Comparison of ENCODE assay signal across 10 cellular contexts in genomic region chrX:39869846-39870601, GRCh38.
DNase-seq lines count a peak whose midpoint lies in the region; ATAC-seq, FAIRE-seq and TF ChIP-seq lines count a peak whose summit lies in the region.
"Had no signal": no experiment of that assay in that cellular context is flagged by ENCODE, and none has a peak within 500 bp of the region (broad histone marks: within the 10 kb centered on the region; RNA-seq: fewer than 3 reads in every experiment).

No MANE protein-coding gene starts in this region.

- H3K36me3 Mint-ChIP-seq in activated naive CD8-positive, alpha-beta T cell treated with anti-CD3 and anti-CD28 coated beads, Interleukin-2, amount 10 ng/mL, durations not matched to agents 7 days and 5 days = peaks cover 1% of the 10 kb centered on the region

- no peak overlapping the region for H3K27ac ChIP-seq in pancreas
- no peak overlapping the region for H3K27ac ChIP-seq in right lobe of liver
- H3K27ac ChIP-seq: thoracic aorta had no signal

- peak; percentile 76 for ATAC-seq in activated naive CD8-positive, alpha-beta T cell treated with anti-CD3 and anti-CD28 coated beads, Interleukin-2, amount 10 ng/mL, durations not matched to agents 7 days and 5 days (ENCODE audit: low read depth)
- no peak for ATAC-seq in pancreas
- ATAC-seq in right lobe of liver = no peak
- ATAC-seq: esophagus mucosa had no signal

- POLR2A ChIA-PET in activated naive CD8-positive, alpha-beta T cell treated with anti-CD3 and anti-CD28 coated beads, Interleukin-2, amount 10 ng/mL, durations not matched to agents 7 days and 5 days (lab: Charles Lee) = interaction anchor here (0.7 to 1.7 kb wide), 6 partner anchors 9 to 196 kb away, joined by 3 to 9 read pairs (median 3); no protein-coding TSS in a partner anchor

- H3K27me3 ChIP-seq in pancreas = peaks cover 0 to 5% (median 0%) of the 10 kb centered on the region in 4 donors
- no peaks in the 10 kb centered on the region for H3K27me3 ChIP-seq in right lobe of liver

- in situ Hi-C loops in GM13977 (cut with MboI; ENCODE audit: low pct_unique_long_range_greater_than_20kb, low sequenced_read_pairs, unreplicated experiment) = no loop called here

- H3K36me3 ChIP-seq in pancreas (no peaks in the 10 kb centered on the region), right lobe of liver (no peaks in the 10 kb centered on the region)
- H3K36me3 ChIP-seq: thoracic aorta had no signal

- no peaks in the 10 kb centered on the region for H3K27me3 Mint-ChIP-seq in activated naive CD8-positive, alpha-beta T cell treated with anti-CD3 and anti-CD28 coated beads, Interleukin-2, amount 10 ng/mL, durations not matched to agents 7 days and 5 days

- no peak for FAIRE-seq in pancreas (lab: Jason Lieb, UNC)

- H3K4me3 Mint-ChIP-seq in activated naive CD8-positive, alpha-beta T cell treated with anti-CD3 and anti-CD28 coated beads, Interleukin-2, amount 10 ng/mL, durations not matched to agents 7 days and 5 days = peak overlapping the region; percentile 60

- H3K4me1 Mint-ChIP-seq in activated naive CD8-positive, alpha-beta T cell treated with anti-CD3 and anti-CD28 coated beads, Interleukin-2, amount 10 ng/mL, durations not matched to agents 7 days and 5 days = peaks cover 34% of the 10 kb centered on the region

- no peak for TF ChIP-seq CTCF in GM13977 (IDR thresholded peaks at IDR 0.05; ENCODE audit: extremely low read depth, insufficient read depth, missing control alignments)
- no peak for TF ChIP-seq CTCF in pancreas (IDR thresholded peaks at IDR 0.05)
- TF ChIP-seq CTCF in right lobe of liver (IDR thresholded peaks at IDR 0.05) = no peak

- H3K9me3 Mint-ChIP-seq in activated naive CD8-positive, alpha-beta T cell treated with anti-CD3 and anti-CD28 coated beads, Interleukin-2, amount 10 ng/mL, durations not matched to agents 7 days and 5 days = no peaks in the 10 kb centered on the region

- H3K4me1 ChIP-seq in pancreas (no peaks in the 10 kb centered on the region), right lobe of liver (no peaks in the 10 kb centered on the region)

- intact Hi-C loops in posterior cingulate gyrus (cut with DNase I) = no loop called here
- intact Hi-C loops in pancreas (cut with DNase I) = no loop called here
- intact Hi-C loops in right lobe of liver (cut with DNase I) = no loop called here

- no peak for TF ChIP-seq POLR2A in right lobe of liver (IDR thresholded peaks at IDR 0.05)

- WGBS in pancreas, 2 donors = 62 to 65% methylated on average over 7 of the region's 7 CpGs
- 59% methylated on average over 6 of the region's 7 CpGs for WGBS in right lobe of liver (ENCODE audit: insufficient coverage, low coverage, low lambda C conversion rate, missing lambda C conversion rate)

- H3K9me3 ChIP-seq in pancreas = no peaks in the 10 kb centered on the region
- no peaks in the 10 kb centered on the region for H3K9me3 ChIP-seq in right lobe of liver
- H3K9me3 ChIP-seq: thoracic aorta had no signal

- DNase-seq in GM13977 (ENCODE audit: low spot score) = peak; percentile 31
- peak; percentile 76 for DNase-seq in T-helper 22 cell (ENCODE audit: low read depth)
- DNase-seq in activated naive CD8-positive, alpha-beta T cell treated with anti-CD3 and anti-CD28 coated beads, Interleukin-2, amount 10 ng/mL, durations not matched to agents 7 days and 5 days = peak; percentile 60
- peak; percentile 82 for DNase-seq in stimulated activated CD4-positive, alpha-beta T cell treated with anti-CD3 and anti-CD28 coated beads, Interleukin-1b, Interleukin-23, amount 100 ng/mL, for 48 hours
- DNase-seq in posterior cingulate gyrus = no peak
- no peak for DNase-seq in NCI-H1048 (lab: John Stamatoyannopoulos, UW)
- no peak for DNase-seq in pancreas
- no peak for DNase-seq in right lobe of liver

- H3K4me3 ChIP-seq in pancreas (no peak overlapping the region), right lobe of liver (no peak overlapping the region)
- H3K4me3 ChIP-seq: thoracic aorta had no signal

- peak overlapping the region; percentile 86 for H3K27ac Mint-ChIP-seq in activated naive CD8-positive, alpha-beta T cell treated with anti-CD3 and anti-CD28 coated beads, Interleukin-2, amount 10 ng/mL, durations not matched to agents 7 days and 5 days

Comparison
In these comparisons a context has a peak if more than half of its experiments do, and no peak if none do; other contexts are left out.
1. DNase-seq: peak in GM13977 (single experiment), T-helper 22 cell (single experiment), activated naive CD8-positive, alpha-beta T cell treated with anti-CD3 and anti-CD28 coated beads, Interleukin-2, amount 10 ng/mL, durations not matched to agents 7 days and 5 days (single experiment) and stimulated activated CD4-positive, alpha-beta T cell treated with anti-CD3 and anti-CD28 coated beads, Interleukin-1b, Interleukin-23, amount 100 ng/mL, for 48 hours (single experiment); none in posterior cingulate gyrus (0 of 10), NCI-H1048 (single experiment), pancreas (0 of 6) and right lobe of liver (0 of 3).